ENCODE assay signal across 7 cellular contexts in genomic region chr17:74981318-74981978, GRCh38.
DNase-seq lines count a peak whose midpoint lies in the region; ATAC-seq and TF ChIP-seq lines count a peak whose summit lies in the region.

No MANE protein-coding gene starts in this region.

- no peak overlapping the region for H3K4me3 ChIP-seq in KMS-11 (IDR thresholded peaks at IDR 0.05; ENCODE audit: insufficient read depth, low read depth, low read length)

- 0 out of 2 replicates have a peak overlapping the region, but pooled peaks have one; percentile 11 for H3K27ac ChIP-seq in KMS-11
- peak overlapping the region; percentile 98 for H3K27ac ChIP-seq in angular gyrus (ENCODE audit: low read depth, low read length)
- peak overlapping the region; percentile 96 for H3K27ac ChIP-seq in layer of hippocampus (ENCODE audit: low read depth, low read length)
- H3K27ac ChIP-seq in substantia nigra (ENCODE audit: low read depth, low read length, poor library complexity, severe bottlenecking): peak overlapping the region; percentile 99

- peaks cover 29% of the 10 kb centered on the region for H3K4me1 ChIP-seq in KMS-11 (ENCODE audit: low read depth, poor library complexity, severe bottlenecking)

- H3K9ac ChIP-seq in KMS-11: peak overlapping the region; percentile 55; the same call in 1 of the 2 replicates

- no peak for TF ChIP-seq CTCF in KMS-11 (conservative IDR thresholded peaks at IDR 0.05; ENCODE audit: low read depth, low read length)

- ATAC-seq in GM19395 (IDR thresholded peaks at IDR 0.05; ENCODE audit: unreplicated experiment): no peak
- no peak for ATAC-seq in GM21423 (IDR thresholded peaks at IDR 0.05; ENCODE audit: unreplicated experiment)

- H3K36me3 ChIP-seq in KMS-11 (ENCODE audit: insufficient read depth): no peaks in the 10 kb centered on the region

- H3K27me3 ChIP-seq in KMS-11 (ENCODE audit: insufficient read depth, low read depth) (peaks cover 3% of the 10 kb centered on the region), layer of hippocampus (ENCODE audit: control insufficient read depth, insufficient read depth, low read length) (no peaks in the 10 kb centered on the region)

- DNase-seq in substantia nigra (lab: John Stamatoyannopoulos, UW): peak in 2 of 49 donors; percentile 53 to 58
- DNase-seq in T-helper 9 cell: no peak

- peak overlapping the region; percentile 83 for H3K4me2 ChIP-seq in KMS-11

- H3K79me2 ChIP-seq in KMS-11 (ENCODE audit: insufficient read depth, low read depth): no peaks in the 10 kb centered on the region

- no peaks in the 10 kb centered on the region for H4K20me1 ChIP-seq in KMS-11 (ENCODE audit: insufficient read depth)

- H2AFZ ChIP-seq in KMS-11 (ENCODE audit: low read depth): peak overlapping the region; percentile 95

Comparison
In these comparisons a context has a peak if more than half of its experiments do, and no peak if none do; other contexts are left out.
1. H3K27ac ChIP-seq: peak in every context shown above with its lines; median percentile 99 in substantia nigra; 98 in angular gyrus; 96 in layer of hippocampus; 11 in KMS-11.